Comparison of ENCODE assay signal across 16 cellular contexts in the genomic region with DNA sequence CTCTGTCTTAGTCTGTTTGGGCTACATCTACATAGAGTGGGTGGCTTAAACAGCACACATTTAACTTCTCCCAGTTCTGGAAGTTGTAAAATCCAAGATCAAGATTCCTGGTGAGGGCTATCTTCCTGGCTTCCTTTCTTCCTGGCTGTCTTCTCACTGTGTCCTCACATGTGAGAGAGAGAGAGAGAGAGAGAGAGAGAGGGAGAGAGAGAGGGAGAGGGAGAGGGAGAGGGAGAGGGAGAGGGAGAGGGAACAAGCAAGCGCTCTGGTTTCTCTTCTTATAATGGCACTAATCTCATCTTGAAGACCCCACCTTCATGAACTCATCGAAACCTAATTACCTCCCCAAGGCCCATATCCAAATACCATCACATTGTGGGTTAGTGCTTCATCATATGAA.
"Had no signal": no experiment of that assay in that cellular context is flagged by ENCODE, and none has a peak within 500 bp of the region (broad histone marks: within the 10 kb centered on the region; RNA-seq: fewer than 3 reads in every experiment).

No MANE protein-coding gene starts in this region.

- H3K9me3 ChIP-seq: prostate gland had no signal

- H3K4me1 ChIP-seq: parathyroid adenoma, prostate gland had no signal

- H3K79me2 ChIP-seq: parathyroid adenoma had no signal

- H3K4me3 ChIP-seq: dorsolateral prefrontal cortex, heart right ventricle, lung, prostate gland had no signal

- H3K9ac ChIP-seq: parathyroid adenoma had no signal

- H3K27me3 ChIP-seq: dorsolateral prefrontal cortex, heart right ventricle had no signal

- FAIRE-seq: small intestine had no signal

- H3K36me3 ChIP-seq: heart right ventricle, prostate gland had no signal

- DNase-seq: cortex of kidney; dorsolateral prefrontal cortex; effector CD8-positive, alpha-beta T cell; foreskin melanocyte; heart right ventricle; hypothalamus; islet precursor cell; retina; small intestine; stimulated activated CD4-positive, alpha-beta T cell treated with anti-CD3 and anti-CD28 coated beads, Interleukin-12 subunit alpha, Interleukin-12 subunit beta, amount 100 ng/mL, for 4 hours; stimulated activated naive CD4-positive, alpha-beta T cell treated with Interleukin-2 at 50 U/mL for 16 hours; trophoblast cell had no signal

- H2AFZ ChIP-seq: parathyroid adenoma had no signal

- H3K27ac ChIP-seq: dorsolateral prefrontal cortex, parathyroid adenoma, prostate gland had no signal

- ATAC-seq: left lobe of liver had no signal
